In genomic region chr9:73444821-73445220, GRCh38 we compare ENCODE assay signal across 29 cellular contexts.
"Had no signal": no experiment of that assay in that cellular context is flagged by ENCODE, and none has a peak within 500 bp of the region (broad histone marks: within the 10 kb centered on the region; RNA-seq: fewer than 3 reads in every experiment).

No MANE protein-coding gene starts in this region.

- H3K27me3 ChIP-seq: gastrocnemius medialis, ovary, suprapubic skin, transverse colon, upper lobe of right lung, uterus had no signal

- H3K4me3 ChIP-seq: gastrocnemius medialis, lung, mucosa of descending colon, ovary, psoas muscle, skin epidermis, suprapubic skin, transverse colon, upper lobe of right lung, uterus had no signal

- H3K27me3 Mint-ChIP-seq: memory B cell; naive thymus-derived CD4-positive, alpha-beta T cell; stimulated activated naive CD8-positive, alpha-beta T cell treated with anti-CD3 and anti-CD28 coated beads, Interleukin-15, amount 100 ng/mL, for 72 hours had no signal

- ATAC-seq: esophagus mucosa; gastrocnemius medialis; mucosa of descending colon; naive thymus-derived CD4-positive, alpha-beta T cell; psoas muscle; stimulated activated naive CD8-positive, alpha-beta T cell treated with anti-CD3 and anti-CD28 coated beads, Interleukin-15, amount 100 ng/mL, for 72 hours; upper lobe of right lung had no signal

- DNase-seq: effector CD8-positive, alpha-beta T cell; gastrocnemius medialis; head of caudate nucleus; mucosa of descending colon; naive thymus-derived CD4-positive, alpha-beta T cell; nucleus accumbens; ovary; posterior cingulate gyrus; psoas muscle; right cardiac atrium; stimulated activated CD4-positive, alpha-beta T cell treated with anti-CD3 and anti-CD28 coated beads, Interleukin-15, amount 100 ng/mL, for 24 hours; stimulated activated CD4-positive, alpha-beta T cell treated with anti-CD3 and anti-CD28 coated beads, Interleukin-4, amount 100 ng/mL, for 1 hour; stimulated activated CD8-positive, alpha-beta memory T cell treated with anti-CD3 and anti-CD28 coated beads, Interleukin-4, amount 100 ng/mL, for 48 hours; stimulated activated naive CD4-positive, alpha-beta T cell; stimulated activated naive CD8-positive, alpha-beta T cell treated with anti-CD3 and anti-CD28 coated beads, Interleukin-15, amount 100 ng/mL, for 72 hours; transverse colon; upper lobe of right lung; uterus had no signal

- H3K27ac ChIP-seq: epithelial cell of prostate, gastrocnemius medialis, ovary, psoas muscle, skin epidermis, suprapubic skin, transverse colon, upper lobe of right lung, uterus had no signal

- H3K9me3 ChIP-seq: gastrocnemius medialis, mucosa of descending colon, ovary, psoas muscle, suprapubic skin, transverse colon, upper lobe of right lung, uterus had no signal

- H3K36me3 ChIP-seq: gastrocnemius medialis, ovary, suprapubic skin, transverse colon, upper lobe of right lung, uterus had no signal

- H3K4me1 ChIP-seq: gastrocnemius medialis, psoas muscle, suprapubic skin, transverse colon, upper lobe of right lung, uterus had no signal

- FAIRE-seq: colon, keratinocyte had no signal

- H3K9me3 Mint-ChIP-seq: endodermal cell, memory B cell, mesothelial cell of epicardium, nephron had no signal

- H3K27ac Mint-ChIP-seq: endodermal cell; memory B cell; mesothelial cell of epicardium; naive thymus-derived CD4-positive, alpha-beta T cell; stimulated activated naive CD8-positive, alpha-beta T cell treated with anti-CD3 and anti-CD28 coated beads, Interleukin-15, amount 100 ng/mL, for 72 hours had no signal

- H3K36me3 Mint-ChIP-seq: memory B cell; mesothelial cell of epicardium; naive thymus-derived CD4-positive, alpha-beta T cell had no signal

- H3K4me3 Mint-ChIP-seq: endodermal cell; memory B cell; mesothelial cell of epicardium; naive thymus-derived CD4-positive, alpha-beta T cell; nephron; stimulated activated naive CD8-positive, alpha-beta T cell treated with anti-CD3 and anti-CD28 coated beads, Interleukin-15, amount 100 ng/mL, for 72 hours had no signal

- H3K4me1 Mint-ChIP-seq: memory B cell; naive thymus-derived CD4-positive, alpha-beta T cell; stimulated activated naive CD8-positive, alpha-beta T cell treated with anti-CD3 and anti-CD28 coated beads, Interleukin-15, amount 100 ng/mL, for 72 hours had no signal
